1 cellular context compared by ENCODE assay signal in the genomic region with DNA sequence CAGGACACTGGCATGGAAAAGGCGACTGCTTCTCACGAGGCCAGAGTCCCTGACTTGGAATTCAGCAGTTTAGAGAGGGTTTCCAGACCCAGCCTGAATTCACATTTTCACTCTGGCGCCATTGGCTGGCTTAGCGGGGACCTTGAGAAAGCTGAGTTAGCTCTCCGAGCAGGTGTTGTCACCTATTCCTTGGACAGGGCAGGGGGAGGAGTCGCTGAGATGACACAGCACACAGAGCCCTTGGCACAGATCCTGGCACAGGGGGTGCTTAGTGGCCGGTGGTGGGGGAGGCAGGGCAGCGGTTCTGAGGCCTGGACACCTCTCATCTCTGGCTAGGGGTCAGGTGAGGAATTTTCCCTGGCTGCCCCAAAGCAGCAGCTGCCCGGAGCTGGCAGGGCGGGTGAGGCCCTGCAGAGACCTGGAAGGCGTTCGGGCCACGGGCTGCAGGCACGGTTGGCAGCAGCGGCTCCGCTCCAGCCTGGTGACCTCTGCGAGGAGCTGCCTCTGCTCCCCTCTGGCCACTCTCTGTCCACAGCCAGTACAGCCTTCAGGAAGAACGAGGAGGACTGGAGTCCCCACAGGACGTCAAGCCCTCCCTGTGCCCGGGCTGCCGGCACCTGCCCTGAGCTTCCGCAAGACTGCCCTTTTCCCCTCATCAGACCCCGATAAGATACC.
TF ChIP-seq lines count a peak whose summit lies in the region.

No MANE protein-coding gene starts in this region.

TF ChIP-seq in H1, 55 proteins besides CTCF, POLR2A, EP300 and RAD21 (continued from another document):
- TF ChIP-seq, protein P1, sequence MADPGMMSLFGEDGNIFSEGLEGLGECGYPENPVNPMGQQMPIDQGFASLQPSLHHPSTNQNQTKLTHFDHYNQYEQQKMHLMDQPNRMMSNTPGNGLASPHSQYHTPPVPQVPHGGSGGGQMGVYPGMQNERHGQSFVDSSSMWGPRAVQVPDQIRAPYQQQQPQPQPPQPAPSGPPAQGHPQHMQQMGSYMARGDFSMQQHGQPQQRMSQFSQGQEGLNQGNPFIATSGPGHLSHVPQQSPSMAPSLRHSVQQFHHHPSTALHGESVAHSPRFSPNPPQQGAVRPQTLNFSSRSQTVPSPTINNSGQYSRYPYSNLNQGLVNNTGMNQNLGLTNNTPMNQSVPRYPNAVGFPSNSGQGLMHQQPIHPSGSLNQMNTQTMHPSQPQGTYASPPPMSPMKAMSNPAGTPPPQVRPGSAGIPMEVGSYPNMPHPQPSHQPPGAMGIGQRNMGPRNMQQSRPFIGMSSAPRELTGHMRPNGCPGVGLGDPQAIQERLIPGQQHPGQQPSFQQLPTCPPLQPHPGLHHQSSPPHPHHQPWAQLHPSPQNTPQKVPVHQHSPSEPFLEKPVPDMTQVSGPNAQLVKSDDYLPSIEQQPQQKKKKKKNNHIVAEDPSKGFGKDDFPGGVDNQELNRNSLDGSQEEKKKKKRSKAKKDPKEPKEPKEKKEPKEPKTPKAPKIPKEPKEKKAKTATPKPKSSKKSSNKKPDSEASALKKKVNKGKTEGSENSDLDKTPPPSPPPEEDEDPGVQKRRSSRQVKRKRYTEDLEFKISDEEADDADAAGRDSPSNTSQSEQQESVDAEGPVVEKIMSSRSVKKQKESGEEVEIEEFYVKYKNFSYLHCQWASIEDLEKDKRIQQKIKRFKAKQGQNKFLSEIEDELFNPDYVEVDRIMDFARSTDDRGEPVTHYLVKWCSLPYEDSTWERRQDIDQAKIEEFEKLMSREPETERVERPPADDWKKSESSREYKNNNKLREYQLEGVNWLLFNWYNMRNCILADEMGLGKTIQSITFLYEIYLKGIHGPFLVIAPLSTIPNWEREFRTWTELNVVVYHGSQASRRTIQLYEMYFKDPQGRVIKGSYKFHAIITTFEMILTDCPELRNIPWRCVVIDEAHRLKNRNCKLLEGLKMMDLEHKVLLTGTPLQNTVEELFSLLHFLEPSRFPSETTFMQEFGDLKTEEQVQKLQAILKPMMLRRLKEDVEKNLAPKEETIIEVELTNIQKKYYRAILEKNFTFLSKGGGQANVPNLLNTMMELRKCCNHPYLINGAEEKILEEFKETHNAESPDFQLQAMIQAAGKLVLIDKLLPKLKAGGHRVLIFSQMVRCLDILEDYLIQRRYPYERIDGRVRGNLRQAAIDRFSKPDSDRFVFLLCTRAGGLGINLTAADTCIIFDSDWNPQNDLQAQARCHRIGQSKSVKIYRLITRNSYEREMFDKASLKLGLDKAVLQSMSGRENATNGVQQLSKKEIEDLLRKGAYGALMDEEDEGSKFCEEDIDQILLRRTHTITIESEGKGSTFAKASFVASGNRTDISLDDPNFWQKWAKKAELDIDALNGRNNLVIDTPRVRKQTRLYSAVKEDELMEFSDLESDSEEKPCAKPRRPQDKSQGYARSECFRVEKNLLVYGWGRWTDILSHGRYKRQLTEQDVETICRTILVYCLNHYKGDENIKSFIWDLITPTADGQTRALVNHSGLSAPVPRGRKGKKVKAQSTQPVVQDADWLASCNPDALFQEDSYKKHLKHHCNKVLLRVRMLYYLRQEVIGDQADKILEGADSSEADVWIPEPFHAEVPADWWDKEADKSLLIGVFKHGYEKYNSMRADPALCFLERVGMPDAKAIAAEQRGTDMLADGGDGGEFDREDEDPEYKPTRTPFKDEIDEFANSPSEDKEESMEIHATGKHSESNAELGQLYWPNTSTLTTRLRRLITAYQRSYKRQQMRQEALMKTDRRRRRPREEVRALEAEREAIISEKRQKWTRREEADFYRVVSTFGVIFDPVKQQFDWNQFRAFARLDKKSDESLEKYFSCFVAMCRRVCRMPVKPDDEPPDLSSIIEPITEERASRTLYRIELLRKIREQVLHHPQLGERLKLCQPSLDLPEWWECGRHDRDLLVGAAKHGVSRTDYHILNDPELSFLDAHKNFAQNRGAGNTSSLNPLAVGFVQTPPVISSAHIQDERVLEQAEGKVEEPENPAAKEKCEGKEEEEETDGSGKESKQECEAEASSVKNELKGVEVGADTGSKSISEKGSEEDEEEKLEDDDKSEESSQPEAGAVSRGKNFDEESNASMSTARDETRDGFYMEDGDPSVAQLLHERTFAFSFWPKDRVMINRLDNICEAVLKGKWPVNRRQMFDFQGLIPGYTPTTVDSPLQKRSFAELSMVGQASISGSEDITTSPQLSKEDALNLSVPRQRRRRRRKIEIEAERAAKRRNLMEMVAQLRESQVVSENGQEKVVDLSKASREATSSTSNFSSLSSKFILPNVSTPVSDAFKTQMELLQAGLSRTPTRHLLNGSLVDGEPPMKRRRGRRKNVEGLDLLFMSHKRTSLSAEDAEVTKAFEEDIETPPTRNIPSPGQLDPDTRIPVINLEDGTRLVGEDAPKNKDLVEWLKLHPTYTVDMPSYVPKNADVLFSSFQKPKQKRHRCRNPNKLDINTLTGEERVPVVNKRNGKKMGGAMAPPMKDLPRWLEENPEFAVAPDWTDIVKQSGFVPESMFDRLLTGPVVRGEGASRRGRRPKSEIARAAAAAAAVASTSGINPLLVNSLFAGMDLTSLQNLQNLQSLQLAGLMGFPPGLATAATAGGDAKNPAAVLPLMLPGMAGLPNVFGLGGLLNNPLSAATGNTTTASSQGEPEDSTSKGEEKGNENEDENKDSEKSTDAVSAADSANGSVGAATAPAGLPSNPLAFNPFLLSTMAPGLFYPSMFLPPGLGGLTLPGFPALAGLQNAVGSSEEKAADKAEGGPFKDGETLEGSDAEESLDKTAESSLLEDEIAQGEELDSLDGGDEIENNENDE (IDR thresholded peaks at IDR 0.05; ENCODE audit: insufficient replicate concordance, low read length) = no peak
- TF ChIP-seq POLR2AphosphoS5 (IDR thresholded peaks at IDR 0.05; ENCODE audit: low read depth, low read length) (no peak), SP4 (IDR thresholded peaks at IDR 0.05; ENCODE audit: low read length) (no peak), EZH2 (IDR thresholded peaks at IDR 0.05; ENCODE audit: low read depth, low read length, severe bottlenecking) (no peak)
